25 cellular contexts compared by ENCODE assay signal in the genomic region with DNA sequence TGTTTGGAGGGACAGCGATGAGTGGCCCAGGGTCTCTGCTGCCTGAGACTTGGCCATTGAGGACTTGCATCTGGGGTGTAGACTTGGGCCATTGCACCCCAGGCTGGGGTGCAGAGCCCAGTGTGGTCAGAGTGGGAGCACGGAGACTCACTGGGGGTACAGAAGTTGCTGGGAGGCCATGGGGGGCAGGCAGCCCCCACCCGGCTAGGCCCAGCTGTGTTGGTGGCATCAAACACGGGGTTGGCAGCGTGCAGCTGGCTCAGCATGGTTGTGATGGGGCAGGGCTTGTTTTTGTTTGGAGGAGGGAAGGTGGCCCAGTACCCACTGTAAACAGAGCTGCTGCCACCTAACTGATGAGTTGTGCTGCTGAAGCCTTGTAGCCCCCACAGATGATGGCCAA. TPM values are rescaled to one million over a fixed set of nuclear protein-coding genes. Genes with fewer than 3 reads are reported as not detected.
"Had no signal": no experiment of that assay in that cellular context is flagged by ENCODE, and none has a peak within 500 bp of the region (broad histone marks: within the 10 kb centered on the region; RNA-seq: fewer than 3 reads in every experiment).

No MANE protein-coding gene starts in this region.

- H3K27me3 Mint-ChIP-seq: activated B cell treated with CpG ODN at 0.5 μM for 24 hours; activated CD4-positive, alpha-beta memory T cell treated with anti-CD3 and anti-CD28 coated beads for 36 hours; activated CD4-positive, alpha-beta T cell treated with anti-CD3 and anti-CD28 coated beads, Interleukin-2, amount 10 ng/mL, durations not matched to agents 7 days and 5 days; T-cell had no signal

- H3K36me3 Mint-ChIP-seq: activated CD4-positive, alpha-beta memory T cell treated with anti-CD3 and anti-CD28 coated beads for 36 hours; activated naive CD4-positive, alpha-beta T cell treated with anti-CD3 and anti-CD28 coated beads, Interleukin-2, amount 50 U/mL, for 72 hours; T-cell had no signal

- H3K4me3 ChIP-seq: SK-N-MC had no signal

- DNase-seq: activated B cell treated with CpG ODN at 0.5 μM for 24 hours; activated CD4-positive, alpha-beta memory T cell treated with anti-CD3 and anti-CD28 coated beads for 36 hours; activated CD4-positive, alpha-beta T cell treated with anti-CD3 and anti-CD28 coated beads for 1 hour; activated CD4-positive, alpha-beta T cell treated with anti-CD3 and anti-CD28 coated beads, Interleukin-2, amount 10 ng/mL, durations not matched to agents 7 days and 5 days; activated CD8-positive, alpha-beta memory T cell treated with anti-CD3 and anti-CD28 coated beads for 24 hours; activated effector memory CD4-positive, alpha-beta T cell treated with anti-CD3 and anti-CD28 coated beads, Interleukin-2, amount 50 U/mL, for 16 hours; activated naive CD4-positive, alpha-beta T cell treated with Interleukin-2 at 50 U/mL for 16 hours; activated naive CD8-positive, alpha-beta T cell treated with anti-CD3 and anti-CD28 coated beads, Interleukin-2, amount 50 U/mL, for 24 hours; activated T-cell treated with anti-CD3 and anti-CD28 coated beads, Interleukin-2, amount 50 U/mL, for 4 hours; amniotic stem cell; Karpas-422; MM.1S; NCI-H1105; NCI-H1436; NCI-H1694 treated with DMSO at 0.1 percent for 48 hours; NCI-H2029 treated with DMSO at 0.1 percent for 48 hours; NCI-H510A treated with DMSO at 0.1 percent for 48 hours; SIG-M5; T-cell; T-helper 2 cell; T1000 had no signal

- H3K4me1 Mint-ChIP-seq: activated B cell treated with CpG ODN at 0.5 μM for 24 hours; activated CD4-positive, alpha-beta T cell treated with anti-CD3 and anti-CD28 coated beads, Interleukin-2, amount 10 ng/mL, durations not matched to agents 7 days and 5 days; activated naive CD8-positive, alpha-beta T cell treated with anti-CD3 and anti-CD28 coated beads, Interleukin-2, amount 50 U/mL, for 24 hours; T-cell had no signal

- H3K27ac Mint-ChIP-seq: activated B cell treated with CpG ODN at 0.5 μM for 24 hours; activated CD4-positive, alpha-beta memory T cell treated with anti-CD3 and anti-CD28 coated beads for 36 hours; activated CD4-positive, alpha-beta T cell treated with anti-CD3 and anti-CD28 coated beads, Interleukin-2, amount 10 ng/mL, durations not matched to agents 7 days and 5 days; activated naive CD4-positive, alpha-beta T cell treated with anti-CD3 and anti-CD28 coated beads, Interleukin-2, amount 50 U/mL, for 72 hours; activated naive CD8-positive, alpha-beta T cell treated with anti-CD3 and anti-CD28 coated beads, Interleukin-2, amount 50 U/mL, for 24 hours; T-cell had no signal

- FAIRE-seq: RCC 7860, TTC549 had no signal

- H3K4me3 Mint-ChIP-seq: activated B cell treated with CpG ODN at 0.5 μM for 24 hours; activated CD4-positive, alpha-beta memory T cell treated with anti-CD3 and anti-CD28 coated beads for 36 hours; activated CD4-positive, alpha-beta T cell treated with anti-CD3 and anti-CD28 coated beads, Interleukin-2, amount 10 ng/mL, durations not matched to agents 7 days and 5 days; activated naive CD8-positive, alpha-beta T cell treated with anti-CD3 and anti-CD28 coated beads, Interleukin-2, amount 50 U/mL, for 24 hours; activated T-cell treated with anti-CD3 and anti-CD28 coated beads, Interleukin-2, amount 50 U/mL, for 4 hours; T-cell had no signal

- ATAC-seq: activated naive CD4-positive, alpha-beta T cell treated with anti-CD3 and anti-CD28 coated beads, Interleukin-2, amount 50 U/mL, for 72 hours; activated naive CD8-positive, alpha-beta T cell treated with anti-CD3 and anti-CD28 coated beads, Interleukin-2, amount 50 U/mL, for 24 hours; activated T-cell treated with anti-CD3 and anti-CD28 coated beads, Interleukin-2, amount 50 U/mL, for 4 hours; T-cell had no signal

- H3K27ac ChIP-seq: SK-N-MC had no signal

- H3K9me3 Mint-ChIP-seq: activated B cell treated with CpG ODN at 0.5 μM for 24 hours; activated CD4-positive, alpha-beta memory T cell treated with anti-CD3 and anti-CD28 coated beads for 36 hours; activated CD4-positive, alpha-beta T cell treated with anti-CD3 and anti-CD28 coated beads, Interleukin-2, amount 10 ng/mL, durations not matched to agents 7 days and 5 days; activated naive CD4-positive, alpha-beta T cell treated with anti-CD3 and anti-CD28 coated beads, Interleukin-2, amount 50 U/mL, for 72 hours; activated naive CD8-positive, alpha-beta T cell treated with anti-CD3 and anti-CD28 coated beads, Interleukin-2, amount 50 U/mL, for 24 hours; activated T-cell treated with anti-CD3 and anti-CD28 coated beads, Interleukin-2, amount 50 U/mL, for 4 hours; T-cell had no signal

RNA-seq across cellular contexts. Expression of a gene that starts 42.1 kb away (rescaled TPM):
- total RNA-seq: activated B cell treated with CpG ODN at 0.5 μM for 24 hours; activated CD4-positive, alpha-beta memory T cell treated with anti-CD3 and anti-CD28 coated beads for 36 hours; activated naive CD4-positive, alpha-beta T cell treated with anti-CD3 and anti-CD28 coated beads, Interleukin-2, amount 50 U/mL, for 72 hours had no signal
